Comparison of ENCODE assay signal across 8 cellular contexts in genomic region chr16:29346203-29346602, GRCh38.
DNase-seq lines count a peak whose midpoint lies in the region; ATAC-seq and TF ChIP-seq lines count a peak whose summit lies in the region.
"Not testable (repeated sequence)": the region's sequence is repeated elsewhere in the genome, so short reads cannot be mapped to it uniquely, and the experiment has no call there.

No MANE protein-coding gene starts in this region.

- not testable (repeated sequence) for H3K4me3 ChIP-seq in DOHH2 (ENCODE audit: low read length); OCI-LY1 (ENCODE audit: low read depth, low read length, poor library complexity, severe bottlenecking)

- not testable (repeated sequence) for H3K4me2 ChIP-seq in DOHH2 (ENCODE audit: low read length); OCI-LY1 (ENCODE audit: low read length)

- H3K4me1 ChIP-seq in DOHH2 (ENCODE audit: control insufficient read depth, low read length), result peaks cover 75% of the 10 kb centered on the region
- peaks cover 63% of the 10 kb centered on the region for H3K4me1 ChIP-seq in OCI-LY1 (ENCODE audit: insufficient read depth, low read length, severe bottlenecking)

- not testable (repeated sequence) for H3K4me3 Mint-ChIP-seq in activated T-helper 17 cell treated with anti-CD3 and anti-CD28 coated beads, Interleukin-2, amount 50 U/mL, for 72 hours; stimulated activated naive CD8-positive, alpha-beta T cell treated with anti-CD3 and anti-CD28 coated beads, Interleukin-15, amount 100 ng/mL, for 72 hours
- peak overlapping the region in 7 of 8 donors; percentile 55 to 79 (median 69) for H3K4me3 Mint-ChIP-seq in naive B cell

- H3K27ac ChIP-seq in DOHH2 (ENCODE audit: low read depth, low read length), result peak overlapping the region; percentile 80
- H3K27ac ChIP-seq in OCI-LY1 (ENCODE audit: low read depth, low read length, poor library complexity, severe bottlenecking), result peak overlapping the region; percentile 94

- H3K27me3 Mint-ChIP-seq in activated T-helper 17 cell treated with anti-CD3 and anti-CD28 coated beads, Interleukin-2, amount 50 U/mL, for 72 hours; naive B cell; stimulated activated naive CD8-positive, alpha-beta T cell treated with anti-CD3 and anti-CD28 coated beads, Interleukin-15, amount 100 ng/mL, for 72 hours: not testable (repeated sequence)

- TF ChIP-seq CTCF in DOHH2 (IDR thresholded peaks at IDR 0.05; ENCODE audit: low read depth, low read length, poor library complexity, severe bottlenecking); OCI-LY1 (IDR thresholded peaks at IDR 0.05; ENCODE audit: low read length): not testable (repeated sequence)

- not testable (repeated sequence) for H3K36me3 Mint-ChIP-seq in activated T-helper 17 cell treated with anti-CD3 and anti-CD28 coated beads, Interleukin-2, amount 50 U/mL, for 72 hours (ENCODE audit: low read depth); naive B cell

- not testable (repeated sequence) for DNase-seq in naive B cell; stimulated activated naive CD8-positive, alpha-beta T cell treated with anti-CD3 and anti-CD28 coated beads, Interleukin-15, amount 100 ng/mL, for 72 hours

- peak; percentile 45 for ATAC-seq in GM18520 (IDR thresholded peaks at IDR 0.05; ENCODE audit: unreplicated experiment)
- peak; percentile 53 for ATAC-seq in GM19452 (IDR thresholded peaks at IDR 0.05; ENCODE audit: unreplicated experiment)
- peak; percentile 63 for ATAC-seq in HG02678 (IDR thresholded peaks at IDR 0.05; ENCODE audit: unreplicated experiment)
- peak; percentile 47 for ATAC-seq in activated T-helper 17 cell treated with anti-CD3 and anti-CD28 coated beads, Interleukin-2, amount 50 U/mL, for 72 hours (replicated peaks)
- ATAC-seq in naive B cell (ENCODE audit: low read depth in 2 of 2), result peak in 1 of 2 donors; percentile 7
- peak; percentile 72 for ATAC-seq in stimulated activated naive CD8-positive, alpha-beta T cell treated with anti-CD3 and anti-CD28 coated beads, Interleukin-15, amount 100 ng/mL, for 72 hours

- not testable (repeated sequence) for H3K9ac ChIP-seq in OCI-LY1 (ENCODE audit: low read length)

- not testable (repeated sequence) for H3K9me2 ChIP-seq in DOHH2 (replicated peaks; ENCODE audit: control insufficient read depth, low read length); OCI-LY1 (ENCODE audit: low read depth, low read length)

- H3K27me3 ChIP-seq in DOHH2 (ENCODE audit: control insufficient read depth, low read length); OCI-LY1 (ENCODE audit: insufficient read depth, low read length): not testable (repeated sequence)

- not testable (repeated sequence) for H3K79me2 ChIP-seq in DOHH2 (ENCODE audit: control insufficient read depth, low read length); OCI-LY1 (ENCODE audit: insufficient read depth, low read length)

- H4K20me1 ChIP-seq in DOHH2 (ENCODE audit: control insufficient read depth, insufficient read depth, low read depth, low read length); OCI-LY1 (ENCODE audit: insufficient read depth, low read length): not testable (repeated sequence)

- H3K36me3 ChIP-seq in DOHH2 (ENCODE audit: control insufficient read depth, low read length); OCI-LY1 (ENCODE audit: insufficient read depth, low read length): not testable (repeated sequence)

- not testable (repeated sequence) for H3K9me3 ChIP-seq in DOHH2 (ENCODE audit: control insufficient read depth, insufficient read depth, low read length); OCI-LY1 (ENCODE audit: low read length)

- H3F3A ChIP-seq in DOHH2 (ENCODE audit: control insufficient read depth, insufficient read depth); OCI-LY1 (ENCODE audit: insufficient read depth, low read length): not testable (repeated sequence)

- not testable (repeated sequence) for H3K27ac Mint-ChIP-seq in activated T-helper 17 cell treated with anti-CD3 and anti-CD28 coated beads, Interleukin-2, amount 50 U/mL, for 72 hours; stimulated activated naive CD8-positive, alpha-beta T cell treated with anti-CD3 and anti-CD28 coated beads, Interleukin-15, amount 100 ng/mL, for 72 hours
- H3K27ac Mint-ChIP-seq in naive B cell, result peak overlapping the region; percentile 97 to 99 (median 99)

- not testable (repeated sequence) for H3K9me3 Mint-ChIP-seq in activated T-helper 17 cell treated with anti-CD3 and anti-CD28 coated beads, Interleukin-2, amount 50 U/mL, for 72 hours; naive B cell; stimulated activated naive CD8-positive, alpha-beta T cell treated with anti-CD3 and anti-CD28 coated beads, Interleukin-15, amount 100 ng/mL, for 72 hours

- not testable (repeated sequence) for H3K4me1 Mint-ChIP-seq in activated T-helper 17 cell treated with anti-CD3 and anti-CD28 coated beads, Interleukin-2, amount 50 U/mL, for 72 hours; stimulated activated naive CD8-positive, alpha-beta T cell treated with anti-CD3 and anti-CD28 coated beads, Interleukin-15, amount 100 ng/mL, for 72 hours
- peaks cover 23 to 73% (median 28%) of the 10 kb centered on the region in 3 donors for H3K4me1 Mint-ChIP-seq in naive B cell

- not testable (repeated sequence) for H2AFZ ChIP-seq in OCI-LY1 (ENCODE audit: low read length)
